ENCODE assay signal across 18 cellular contexts in the genomic region with DNA sequence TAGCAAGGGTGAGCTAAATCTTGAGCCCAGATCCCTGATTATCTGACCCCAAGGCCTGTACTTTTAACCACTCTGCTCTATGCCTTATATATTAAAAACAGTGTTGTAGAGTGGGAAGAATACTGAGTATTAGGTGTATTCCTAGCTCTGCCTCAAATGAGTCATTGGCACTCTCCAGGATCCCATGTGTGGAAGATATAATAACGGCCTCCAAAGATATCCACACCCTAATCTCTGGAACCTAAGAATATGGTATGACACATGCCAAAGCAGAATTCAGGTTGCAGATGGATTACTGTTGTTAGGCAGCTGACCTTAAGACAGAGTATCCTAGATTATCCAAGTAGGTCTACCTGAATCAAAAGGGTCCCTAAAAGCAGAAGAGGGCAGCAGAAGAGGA.
"Had no signal": no experiment of that assay in that cellular context is flagged by ENCODE, and none has a peak within 500 bp of the region (broad histone marks: within the 10 kb centered on the region; RNA-seq: fewer than 3 reads in every experiment).

No MANE protein-coding gene starts in this region.

- H3K4me1 ChIP-seq: right atrium auricular region had no signal

- H3K4me3 ChIP-seq: left ventricle myocardium inferior, mucosa of descending colon, right atrium auricular region, skin epidermis had no signal

- H3K27ac Mint-ChIP-seq: activated T-helper 17 cell treated with anti-CD3 and anti-CD28 coated beads, Interleukin-2, amount 50 U/mL, for 72 hours; effector memory CD8-positive, alpha-beta T cell; memory B cell; natural killer cell; stimulated activated naive B cell treated with anti-CD40 and anti-IgM and Interleukin-4, amounts not matched to agents 10 μg/mL and 1 μg/mL and 100 μg/mL, for 72 hours had no signal

- H3K9me3 ChIP-seq: left ventricle myocardium inferior, mucosa of descending colon, right atrium auricular region had no signal

- H3K4me1 Mint-ChIP-seq: activated T-helper 17 cell treated with anti-CD3 and anti-CD28 coated beads, Interleukin-2, amount 50 U/mL, for 72 hours; memory B cell; stimulated activated naive B cell treated with anti-CD40 and anti-IgM and Interleukin-4, amounts not matched to agents 10 μg/mL and 1 μg/mL and 100 μg/mL, for 72 hours had no signal

- H3K4me3 Mint-ChIP-seq: activated T-helper 17 cell treated with anti-CD3 and anti-CD28 coated beads, Interleukin-2, amount 50 U/mL, for 72 hours; effector memory CD8-positive, alpha-beta T cell; memory B cell; natural killer cell; stimulated activated naive B cell treated with anti-CD40 and anti-IgM and Interleukin-4, amounts not matched to agents 10 μg/mL and 1 μg/mL and 100 μg/mL, for 72 hours had no signal

- DNase-seq: activated naive CD4-positive, alpha-beta T cell treated with Interleukin-2 at 50 U/mL for 16 hours; activated T-cell treated with anti-CD3 and anti-CD28 coated beads for 4 hours; aorta; dermis blood vessel endothelial cell; effector memory CD8-positive, alpha-beta T cell; hippocampal formation; left ventricle myocardium inferior; mucosa of descending colon; natural killer cell; stimulated activated CD4-positive, alpha-beta T cell treated with anti-CD3 and anti-CD28 coated beads, Interleukin-15, amount 100 ng/mL, for 24 hours; stimulated activated CD4-positive, alpha-beta T cell treated with anti-CD3 and anti-CD28 coated beads, Interleukin-4, amount 100 ng/mL, for 1 hour; stimulated activated naive B cell treated with anti-CD40 and anti-IgM and Interleukin-4, amounts not matched to agents 10 μg/mL and 1 μg/mL and 100 μg/mL, for 72 hours; T-helper 9 cell; trophoblast cell had no signal

- H3K36me3 ChIP-seq: left ventricle myocardium inferior, right atrium auricular region had no signal

- H3K36me3 Mint-ChIP-seq: memory B cell; natural killer cell; stimulated activated naive B cell treated with anti-CD40 and anti-IgM and Interleukin-4, amounts not matched to agents 10 μg/mL and 1 μg/mL and 100 μg/mL, for 72 hours had no signal

- H3K27me3 ChIP-seq: right atrium auricular region had no signal

- H3K27ac ChIP-seq: left ventricle myocardium inferior, right atrium auricular region, skin epidermis had no signal

- H3K27me3 Mint-ChIP-seq: effector memory CD8-positive, alpha-beta T cell had no signal

- H3K9me3 Mint-ChIP-seq: activated T-helper 17 cell treated with anti-CD3 and anti-CD28 coated beads, Interleukin-2, amount 50 U/mL, for 72 hours; effector memory CD8-positive, alpha-beta T cell; memory B cell; natural killer cell; stimulated activated naive B cell treated with anti-CD40 and anti-IgM and Interleukin-4, amounts not matched to agents 10 μg/mL and 1 μg/mL and 100 μg/mL, for 72 hours had no signal
